ENCODE assay signal across 8 cellular contexts in genomic region chr3:8768364-8769087, GRCh38. TPM values are rescaled to one million over a fixed set of nuclear protein-coding genes. Genes with fewer than 3 reads are reported as not detected.
DNase-seq lines count a peak whose midpoint lies in the region; ATAC-seq and TF ChIP-seq lines count a peak whose summit lies in the region.

No MANE protein-coding gene starts in this region.

- peak; percentile 39 for DNase-seq in AG08396 (ENCODE audit: low spot score)
- DNase-seq in ascending aorta (ENCODE audit: low spot score in 2 of 2): peak in 1 of 2 donors; percentile 56
- no peak for DNase-seq in mesothelial cell of epicardium (ENCODE audit: low spot score in 2 of 2, unreplicated experiment in 2 of 2)
- DNase-seq in RPMI8226: no peak
- DNase-seq in activated CD4-positive, CD25-positive, alpha-beta regulatory T cell (lab: John Stamatoyannopoulos, UW): no peak

- H3K27me3 ChIP-seq in ascending aorta: peaks cover 3% of the 10 kb centered on the region

- TF ChIP-seq CTCF in ascending aorta (IDR thresholded peaks at IDR 0.05): no peak
- TF ChIP-seq CTCF in mesothelial cell of epicardium (IDR thresholded peaks at IDR 0.05; ENCODE audit: unreplicated experiment): no peak

- peak overlapping the region; percentile 73 for H3K4me3 Mint-ChIP-seq in mesothelial cell of epicardium

- no peak overlapping the region for H3K27ac ChIP-seq in ascending aorta

- no peaks in the 10 kb centered on the region for H3K36me3 Mint-ChIP-seq in mesothelial cell of epicardium

- no peak overlapping the region for H3K27ac Mint-ChIP-seq in mesothelial cell of epicardium

- H3K4me1 Mint-ChIP-seq in mesothelial cell of epicardium: peaks cover 15% of the 10 kb centered on the region

- H3K4me1 ChIP-seq in ascending aorta: peaks cover 0 to 17% of the 10 kb centered on the region in 2 donors

- no peaks in the 10 kb centered on the region for H3K36me3 ChIP-seq in ascending aorta

- peaks cover 36% of the 10 kb centered on the region for H3K27me3 Mint-ChIP-seq in mesothelial cell of epicardium (ENCODE audit: low read depth)

- H3K9me3 Mint-ChIP-seq in mesothelial cell of epicardium: peaks cover 3% of the 10 kb centered on the region

- intact Hi-C loops in ascending aorta (cut with DNase I): loop anchor here (5.0 kb wide), 2 partner anchors 106 to 326 kb away; no protein-coding TSS in a partner anchor

- H3K9me3 ChIP-seq in ascending aorta: no peaks in the 10 kb centered on the region

- H3K4me3 ChIP-seq in ascending aorta: peak overlapping the region; percentile 40 to 68

- peak; percentile 49 for ATAC-seq in GM18907 (IDR thresholded peaks at IDR 0.05; ENCODE audit: unreplicated experiment)
- peak; percentile 33 for ATAC-seq in HG03045 (IDR thresholded peaks at IDR 0.05; ENCODE audit: unreplicated experiment)
- ATAC-seq in GM19324 (IDR thresholded peaks at IDR 0.05; ENCODE audit: low FRiP score, unreplicated experiment): no peak

RNA-seq across cellular contexts. Expression of gene OXTR, which starts 0.9 kb away (rescaled TPM):
- 150 TPM for total RNA-seq in ascending aorta
- 12.7 to 13.5 TPM (median 12.9 TPM) in 3 replicates for total RNA-seq in mesothelial cell of epicardium

RNA-seq across cellular contexts. Expression of gene CAV3, which starts 34.9 kb away (rescaled TPM):
- total RNA-seq in ascending aorta: not detected
- total RNA-seq in mesothelial cell of epicardium: not detected in 3 replicates

Comparison
In these comparisons a context has a peak if more than half of its experiments do, and no peak if none do; other contexts are left out.
1. RNA of gene OXTR, which starts 0.9 kb away (total RNA-seq): 150 TPM in ascending aorta (single experiment); 12.7 to 13.5 TPM in mesothelial cell of epicardium; every median in the first group is over 10 times any median in the second.